2 cellular contexts compared by ENCODE assay signal in genomic region chrX:18119856-18120255, GRCh38.
TF ChIP-seq lines count a peak whose summit lies in the region.

No MANE protein-coding gene starts in this region.

TF ChIP-seq in GM23338, 12 proteins besides CTCF, POLR2A, EP300 and RAD21:
- TF ChIP-seq REST (IDR thresholded peaks at IDR 0.05; ENCODE audit: unreplicated experiment) (no peak), CREB1 (CRISPR knock-in tag; IDR thresholded peaks at IDR 0.05; ENCODE audit: low read depth) (no peak), ZNF114 (CRISPR knock-in tag; IDR thresholded peaks at IDR 0.05) (no peak), EZH2phosphoT487 (IDR thresholded peaks at IDR 0.05; ENCODE audit: unreplicated experiment) (no peak), EZH2 (IDR thresholded peaks at IDR 0.05; ENCODE audit: low read depth, unreplicated experiment) (no peak), JUNB (IDR thresholded peaks at IDR 0.05; ENCODE audit: unreplicated experiment) (no peak), ZNF331 (CRISPR knock-in tag; IDR thresholded peaks at IDR 0.05; ENCODE audit: low read depth) (no peak), POLR2AphosphoS5 (IDR thresholded peaks at IDR 0.05; ENCODE audit: low read depth) (no peak), STAT1 (IDR thresholded peaks at IDR 0.05; ENCODE audit: unreplicated experiment) (no peak), NANOG (IDR thresholded peaks at IDR 0.05; ENCODE audit: borderline replicate concordance) (no peak), ETS1 (IDR thresholded peaks at IDR 0.05) (no peak), ZNF462 (CRISPR knock-in tag; IDR thresholded peaks at IDR 0.05) (no peak)
TF ChIP-seq in GM23338: peak in this region for 0.

TF ChIP-seq in H1, 55 proteins besides CTCF, POLR2A, EP300 and RAD21 (continued from another document):
- TF ChIP-seq, protein P1, sequence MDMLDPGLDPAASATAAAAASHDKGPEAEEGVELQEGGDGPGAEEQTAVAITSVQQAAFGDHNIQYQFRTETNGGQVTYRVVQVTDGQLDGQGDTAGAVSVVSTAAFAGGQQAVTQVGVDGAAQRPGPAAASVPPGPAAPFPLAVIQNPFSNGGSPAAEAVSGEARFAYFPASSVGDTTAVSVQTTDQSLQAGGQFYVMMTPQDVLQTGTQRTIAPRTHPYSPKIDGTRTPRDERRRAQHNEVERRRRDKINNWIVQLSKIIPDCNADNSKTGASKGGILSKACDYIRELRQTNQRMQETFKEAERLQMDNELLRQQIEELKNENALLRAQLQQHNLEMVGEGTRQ (IDR thresholded peaks at IDR 0.05; ENCODE audit: low read length): no peak
- TF ChIP-seq POLR2AphosphoS5 (IDR thresholded peaks at IDR 0.05; ENCODE audit: low read depth, low read length) (no peak), KDM4A (IDR thresholded peaks at IDR 0.05; ENCODE audit: low read depth, low read length, severe bottlenecking) (no peak), RFX5 (IDR thresholded peaks at IDR 0.05; ENCODE audit: borderline replicate concordance, low read depth, low read length) (no peak), CTBP2 (IDR thresholded peaks at IDR 0.05; ENCODE audit: borderline replicate concordance, insufficient read depth, insufficient read length, low read length) (no peak)
- TF ChIP-seq, protein P2, sequence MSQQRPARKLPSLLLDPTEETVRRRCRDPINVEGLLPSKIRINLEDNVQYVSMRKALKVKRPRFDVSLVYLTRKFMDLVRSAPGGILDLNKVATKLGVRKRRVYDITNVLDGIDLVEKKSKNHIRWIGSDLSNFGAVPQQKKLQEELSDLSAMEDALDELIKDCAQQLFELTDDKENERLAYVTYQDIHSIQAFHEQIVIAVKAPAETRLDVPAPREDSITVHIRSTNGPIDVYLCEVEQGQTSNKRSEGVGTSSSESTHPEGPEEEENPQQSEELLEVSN (IDR thresholded peaks at IDR 0.05): no peak
